Comparison of ENCODE assay signal across 18 cellular contexts in the genomic region with DNA sequence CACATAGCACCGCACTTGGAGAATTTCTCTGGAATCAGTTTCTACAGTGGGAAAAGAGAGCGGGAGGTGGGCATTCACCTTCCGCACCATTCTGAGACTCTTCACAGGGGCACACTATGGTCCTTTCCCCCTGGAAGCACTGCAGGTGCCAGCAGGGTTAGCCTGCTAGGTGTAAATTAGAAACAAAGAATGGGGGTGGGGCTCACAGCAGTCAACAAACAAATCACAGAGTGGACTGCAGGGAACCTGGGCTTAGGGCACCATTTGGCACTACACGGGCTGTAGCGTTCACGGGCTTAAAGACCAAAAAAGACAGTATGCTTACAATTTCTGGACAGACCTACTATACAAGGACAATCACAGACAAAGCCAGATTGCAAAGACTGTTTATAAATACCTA. TPM values are rescaled to one million over a fixed set of nuclear protein-coding genes. Genes with fewer than 3 reads are reported as not detected.
A peak's percentile ranks its signal among the peaks of the same experiment; 100 is the strongest.
DNase-seq lines count a peak whose midpoint lies in the region; ATAC-seq, FAIRE-seq and TF ChIP-seq lines count a peak whose summit lies in the region.
"Had no signal": no experiment of that assay in that cellular context is flagged by ENCODE, and none has a peak within 500 bp of the region (broad histone marks: within the 10 kb centered on the region; RNA-seq: fewer than 3 reads in every experiment).

No MANE protein-coding gene starts in this region.

- H3K27ac Mint-ChIP-seq in GM23338, result no peak overlapping the region

- H3K9ac ChIP-seq in mesendoderm (ENCODE audit: low read length), result no peak overlapping the region
- H3K9ac ChIP-seq in kidney (ENCODE audit: low read length in 2 of 2), result no peak overlapping the region

- TF ChIP-seq CTCF in GM23338 (conservative IDR thresholded peaks at IDR 0.05; ENCODE audit: low read depth in 2 of 2), result no peak
- no peak for TF ChIP-seq CTCF in kidney (IDR thresholded peaks at IDR 0.05; ENCODE audit: borderline replicate concordance, extremely low read depth, insufficient read depth)

- no peak overlapping the region for H3K4ac ChIP-seq in mesendoderm (ENCODE audit: low read depth, low read length)

- H3K18ac ChIP-seq in mesendoderm (ENCODE audit: low read length), result no peak overlapping the region

- H3F3A ChIP-seq in GM23338 (replicated peaks; ENCODE audit: low read depth), result 0 out of 2 replicates have a peak, but pooled peaks cover 3% of the 10 kb centered on the region

- H3K23ac ChIP-seq in mesendoderm (ENCODE audit: low read length), result no peak overlapping the region

- H3K36me3 Mint-ChIP-seq in GM23338 (ENCODE audit: low read depth), result peaks cover 42% of the 10 kb centered on the region

- no peak overlapping the region for H3K4me3 Mint-ChIP-seq in GM23338
- H3K4me3 Mint-ChIP-seq: CD8-positive, alpha-beta T cell had no signal

- no peak for FAIRE-seq in kidney (lab: Jason Lieb, UNC)
- FAIRE-seq: A549, H54 had no signal

- peaks cover 4% of the 10 kb centered on the region for H3K4me1 ChIP-seq in GM23338 (ENCODE audit: insufficient read depth)
- peaks cover 2% of the 10 kb centered on the region for H3K4me1 ChIP-seq in mesendoderm (ENCODE audit: control insufficient read depth, low read depth, low read length)
- H3K4me1 ChIP-seq in kidney (ENCODE audit: control insufficient read depth in 1 of 2, insufficient read depth in 1 of 2, low read depth in 1 of 2, low read length in 2 of 2), result no peaks in the 10 kb centered on the region
- H3K4me1 ChIP-seq: BE2C had no signal

- WGBS in mesendoderm (ENCODE audit: extremely low coverage, insufficient coverage, low lambda C conversion rate), result no CpG with 5 or more reads among the region's 6 CpGs

- H3K27ac ChIP-seq in GM23338 (ENCODE audit: low read depth) (no peak overlapping the region), mesendoderm (ENCODE audit: low read depth, low read length) (no peak overlapping the region), kidney (ENCODE audit: low read depth in 2 of 2, low read length in 2 of 2) (no peak overlapping the region)
- H3K27ac ChIP-seq: A549, C4-2B had no signal

- H4K20me1 ChIP-seq in GM23338 (replicated peaks; ENCODE audit: insufficient read depth), result peaks cover 9% of the 10 kb centered on the region; the same call in 1 of the 2 replicates

- intact Hi-C loops in kidney (cut with DNase I), result no loop called here

- H3K4me3 ChIP-seq in GM23338 (no peak overlapping the region), mesendoderm (ENCODE audit: low read length) (no peak overlapping the region), kidney (ENCODE audit: low read length in 2 of 2) (no peak overlapping the region)
- H3K4me3 ChIP-seq: A549 had no signal

- no peaks in the 10 kb centered on the region for H3K9me2 ChIP-seq in GM23338 (ENCODE audit: insufficient read depth)

- no peak overlapping the region for H2BK15ac ChIP-seq in mesendoderm (replicated peaks; ENCODE audit: low read depth)

- H3K4me2 ChIP-seq in GM23338 (no peak overlapping the region), mesendoderm (ENCODE audit: low read length) (no peak overlapping the region)
- H3K4me2 ChIP-seq: A549 had no signal

- H4K5ac ChIP-seq in mesendoderm (ENCODE audit: low read length), result no peak overlapping the region

- H2AK5ac ChIP-seq in mesendoderm (ENCODE audit: low read length), result no peak overlapping the region

- H3K27me3 ChIP-seq in GM23338 (ENCODE audit: insufficient read depth) (no peaks in the 10 kb centered on the region), mesendoderm (ENCODE audit: insufficient read depth, low read length, poor library complexity) (no peaks in the 10 kb centered on the region)
- H3K27me3 ChIP-seq: BE2C had no signal

- no peak overlapping the region for H2BK5ac ChIP-seq in mesendoderm (ENCODE audit: low read length)

- H3K9me3 Mint-ChIP-seq in GM23338, result peaks cover 15% of the 10 kb centered on the region
- H3K9me3 Mint-ChIP-seq: CD8-positive, alpha-beta T cell had no signal

- no peak overlapping the region for H3K56ac ChIP-seq in mesendoderm (ENCODE audit: low read length)

- no peak overlapping the region for H4K8ac ChIP-seq in mesendoderm (ENCODE audit: low read depth, low read length)

- no peak overlapping the region for H2AFZ ChIP-seq in GM23338

- H2BK120ac ChIP-seq in mesendoderm (ENCODE audit: low read depth, low read length), result no peak overlapping the region

- DNase-seq in COR-L47 (lab: John Stamatoyannopoulos, UW) (peak; percentile 40), GM23338 (ENCODE audit: low spot score) (no peak), cerebellar cortex (ENCODE audit: low spot score) (peak; percentile 39), mesendoderm (peak; percentile 45), NCI-H1694 treated with DMSO at 0.1 percent for 48 hours (lab: John Stamatoyannopoulos, UW) (no peak), middle frontal gyrus (ENCODE audit: extremely low spot score, low spot score) (no peak), kidney (no peak)
- DNase-seq: BE2C; Caco-2; CD8-positive, alpha-beta T cell; DND-41; GF-D8; IMR-90 had no signal

- H3K79me2 ChIP-seq in GM23338 (replicated peaks; ENCODE audit: insufficient read depth), result peaks cover 6% of the 10 kb centered on the region; the same call in 1 of the 2 replicates
- H3K79me2 ChIP-seq in mesendoderm (ENCODE audit: control insufficient read depth, insufficient read depth, low read length), result no peaks in the 10 kb centered on the region

- no peaks in the 10 kb centered on the region for H3K9me3 ChIP-seq in kidney (ENCODE audit: control insufficient read depth in 1 of 2, low read length in 2 of 2)
- H3K9me3 ChIP-seq: A549, BE2C, Caco-2 had no signal

- peaks cover 19% of the 10 kb centered on the region for H3K36me3 ChIP-seq in GM23338 (ENCODE audit: insufficient read depth)
- H3K36me3 ChIP-seq in mesendoderm (ENCODE audit: control insufficient read depth, insufficient read depth, low read length), result peaks cover 1% of the 10 kb centered on the region
- peaks cover 4 to 10% of the 10 kb centered on the region in 2 donors for H3K36me3 ChIP-seq in kidney (ENCODE audit: control insufficient read depth in 1 of 2, insufficient read depth in 2 of 2, low read length in 2 of 2)

- peak; percentile 34; the same call in 2 of the 3 replicates for ATAC-seq in GM23338
- ATAC-seq: A549; CD8-positive, alpha-beta T cell; HCT116 had no signal

- H3K4me1 Mint-ChIP-seq in GM23338, result peaks cover 21% of the 10 kb centered on the region

- no peaks in the 10 kb centered on the region for H3K27me3 Mint-ChIP-seq in GM23338 (ENCODE audit: insufficient read depth, low read depth, poor library complexity)

- peaks cover 2% of the 10 kb centered on the region for H3K79me1 ChIP-seq in mesendoderm (ENCODE audit: low read length)

TF ChIP-seq in GM23338, 12 proteins besides CTCF, POLR2A, EP300 and RAD21:
- TF ChIP-seq ZNF114 (CRISPR knock-in tag; IDR thresholded peaks at IDR 0.05), result no peak
- TF ChIP-seq EZH2phosphoT487 (IDR thresholded peaks at IDR 0.05; ENCODE audit: unreplicated experiment), result no peak
- no peak for TF ChIP-seq NANOG (IDR thresholded peaks at IDR 0.05; ENCODE audit: borderline replicate concordance)
- TF ChIP-seq JUNB (IDR thresholded peaks at IDR 0.05; ENCODE audit: unreplicated experiment), result no peak
- no peak for TF ChIP-seq CREB1 (CRISPR knock-in tag; IDR thresholded peaks at IDR 0.05; ENCODE audit: low read depth)

RNA-seq across cellular contexts. Expression of a gene that starts 8.0 kb away (rescaled TPM):
- 0.03 and 0.16 TPM in 2 replicates for total RNA-seq in GM23338 (2014; rRNA removed; shearing (Covaris generic))
- polyA plus RNA-seq in GM23338 (2016; fragmentation: Nextera tagmentation; extraction: Ambion mirVana) (not detected in 2 replicates), kidney (ENCODE audit: insufficient read depth, low read depth, low replicate concordance) (0.32 TPM)
- 0.06 TPM for polyA plus RNA-seq in mesendoderm (2013, experiment 1 of 2)
- polyA plus RNA-seq in mesendoderm (2013, experiment 2 of 2), result 0.07 TPM
- total RNA-seq in kidney, result 0.82 TPM
- total RNA-seq: HT-29 had no signal

RNA-seq across cellular contexts. Expression of a gene that starts 23.2 kb away (rescaled TPM):
- total RNA-seq in GM23338 (2014; rRNA removed; shearing (Covaris generic)), result 29.7 and 39.0 TPM in 2 replicates
- polyA plus RNA-seq in GM23338 (2016; fragmentation: Nextera tagmentation; extraction: Ambion mirVana) (12.9 and 14.9 TPM in 2 replicates), kidney (ENCODE audit: insufficient read depth, low read depth, low replicate concordance) (13.4 TPM)
- 24.9 TPM for polyA plus RNA-seq in mesendoderm (2013, experiment 1 of 2)
- 25.9 TPM for polyA plus RNA-seq in mesendoderm (2013, experiment 2 of 2)
- total RNA-seq in kidney, result 29.5 TPM

Comparison
In these comparisons a context has a peak if more than half of its experiments do, and no peak if none do; other contexts are left out.
1. DNase-seq: peak in COR-L47 (single experiment), cerebellar cortex (single experiment) and mesendoderm (single experiment); none in GM23338 (single experiment), NCI-H1694 treated with DMSO at 0.1 percent for 48 hours (single experiment), middle frontal gyrus (single experiment) and kidney (single experiment).